Comparison of ENCODE assay signal across 8 cellular contexts in genomic region chr16:16021988-16022682, GRCh38.
A peak's percentile ranks its signal among the peaks of the same experiment; 100 is the strongest.
DNase-seq lines count a peak whose midpoint lies in the region; ATAC-seq, FAIRE-seq and TF ChIP-seq lines count a peak whose summit lies in the region.

No MANE protein-coding gene starts in this region.

- peaks cover 8% of the 10 kb centered on the region for H3K79me2 ChIP-seq in astrocyte (ENCODE audit: insufficient read depth, low read length)

- peaks cover 49% of the 10 kb centered on the region for H3K36me3 Mint-ChIP-seq in CD4-positive, CD25-positive, alpha-beta regulatory T cell
- H3K36me3 Mint-ChIP-seq in astrocyte (ENCODE audit: low read depth, unreplicated experiment): peaks cover 30% of the 10 kb centered on the region
- H3K36me3 Mint-ChIP-seq in activated CD4-positive, alpha-beta memory T cell treated with anti-CD3 and anti-CD28 coated beads, Interleukin-2, amount 10 ng/mL, durations not matched to agents 7 days and 5 days (ENCODE audit: low read depth): peaks cover 27% of the 10 kb centered on the region

- H3K9me3 ChIP-seq in CD4-positive, CD25-positive, alpha-beta regulatory T cell (ENCODE audit: control insufficient read depth in 2 of 2, low read length in 2 of 2): no peaks in the 10 kb centered on the region
- no peaks in the 10 kb centered on the region for H3K9me3 ChIP-seq in astrocyte (ENCODE audit: insufficient read depth, low read depth, low read length)
- no peaks in the 10 kb centered on the region for H3K9me3 ChIP-seq in right cardiac atrium (ENCODE audit: control insufficient read depth, low read length)

- peaks cover 12% of the 10 kb centered on the region for H4K20me1 ChIP-seq in astrocyte (ENCODE audit: insufficient read depth, low read length)

- DNase-seq in CD4-positive, CD25-positive, alpha-beta regulatory T cell: no peak
- DNase-seq in LHCN-M2 (ENCODE audit: low read depth) (peak; percentile 97), astrocyte (ENCODE audit: low read depth) (peak; percentile 92), right cardiac atrium (peak; percentile 97 to 98 (median 98)), retina (peak; percentile 38)
- no peak for DNase-seq in activated CD4-positive, alpha-beta memory T cell treated with anti-CD3 and anti-CD28 coated beads, Interleukin-2, amount 10 ng/mL, durations not matched to agents 7 days and 5 days
- DNase-seq in stimulated activated CD4-positive, alpha-beta T cell treated with anti-CD3 and anti-CD28 coated beads, Interleukin-4, amount 100 ng/mL, for 24 hours: no peak

- H3K4me3 ChIP-seq in CD4-positive, CD25-positive, alpha-beta regulatory T cell (ENCODE audit: low read depth, low read length): no peak overlapping the region
- peak overlapping the region; percentile 24 for H3K4me3 ChIP-seq in astrocyte (ENCODE audit: insufficient read depth, low read depth, low read length)
- H3K4me3 ChIP-seq in right cardiac atrium (ENCODE audit: low read length): no peak overlapping the region

- no peak for ATAC-seq in CD4-positive, CD25-positive, alpha-beta regulatory T cell (ENCODE audit: low read depth in 2 of 2)
- ATAC-seq in right cardiac atrium (peak; percentile 98), GM19324 (IDR thresholded peaks at IDR 0.05; ENCODE audit: low FRiP score, unreplicated experiment) (no peak)

- no peaks in the 10 kb centered on the region for H3K27me3 ChIP-seq in CD4-positive, CD25-positive, alpha-beta regulatory T cell (ENCODE audit: control insufficient read depth, insufficient read depth, low read length)
- H3K27me3 ChIP-seq in astrocyte (ENCODE audit: insufficient read depth, low read length) (no peaks in the 10 kb centered on the region), right cardiac atrium (ENCODE audit: control insufficient read depth, insufficient read depth) (no peaks in the 10 kb centered on the region)

- CTCF ChIA-PET in activated CD4-positive, alpha-beta memory T cell treated with anti-CD3 and anti-CD28 coated beads, Interleukin-2, amount 10 ng/mL, durations not matched to agents 7 days and 5 days (lab: Charles Lee): interaction anchor here (0.9 kb wide), 1 partner anchor 11 kb away, joined by 3 read pairs; no protein-coding TSS in a partner anchor

- H2AFZ ChIP-seq in astrocyte (ENCODE audit: low read depth, low read length): no peak overlapping the region

- no peak for TF ChIP-seq CTCF in astrocyte (IDR thresholded peaks at IDR 0.05; ENCODE audit: insufficient read depth, low read depth, low read length)

- POLR2A ChIA-PET in activated CD4-positive, alpha-beta memory T cell treated with anti-CD3 and anti-CD28 coated beads, Interleukin-2, amount 10 ng/mL, durations not matched to agents 7 days and 5 days (lab: Charles Lee): interaction anchor here (1.0 kb wide), 2 partner anchors 11 to 64 kb away, joined by 3 read pairs; no protein-coding TSS in a partner anchor

- H3K4me2 ChIP-seq in astrocyte (ENCODE audit: low read length): peak overlapping the region; percentile 72

- H3K27ac Mint-ChIP-seq in CD4-positive, CD25-positive, alpha-beta regulatory T cell: peak overlapping the region; percentile 20 to 96 (median 60)
- peak overlapping the region; percentile 94 for H3K27ac Mint-ChIP-seq in astrocyte (ENCODE audit: unreplicated experiment)
- no peak overlapping the region for H3K27ac Mint-ChIP-seq in activated CD4-positive, alpha-beta memory T cell treated with anti-CD3 and anti-CD28 coated beads, Interleukin-2, amount 10 ng/mL, durations not matched to agents 7 days and 5 days

- intact Hi-C loops in right cardiac atrium (cut with DNase I): loop anchor here in 1 of 4 donors (10.0 kb wide), 1 partner anchor 137 kb away; the partner anchor contains the start of gene CEP20

- H3K36me3 ChIP-seq in CD4-positive, CD25-positive, alpha-beta regulatory T cell (ENCODE audit: control insufficient read depth, insufficient read depth, low read length): peaks cover 40% of the 10 kb centered on the region
- H3K36me3 ChIP-seq in astrocyte (ENCODE audit: insufficient read depth, low read length): peaks cover 11% of the 10 kb centered on the region

- H3K4me1 ChIP-seq in CD4-positive, CD25-positive, alpha-beta regulatory T cell (ENCODE audit: control insufficient read depth, insufficient read depth, low read length, poor library complexity, severe bottlenecking): peaks cover 27% of the 10 kb centered on the region
- H3K4me1 ChIP-seq in astrocyte (ENCODE audit: insufficient read depth, low read length) (peaks cover 50% of the 10 kb centered on the region), right cardiac atrium (ENCODE audit: control insufficient read depth, insufficient read depth, low read length) (peaks cover 11% of the 10 kb centered on the region)

- H3K4me3 Mint-ChIP-seq in CD4-positive, CD25-positive, alpha-beta regulatory T cell: peak overlapping the region in 1 of 4 donors; percentile 58
- H3K4me3 Mint-ChIP-seq in astrocyte (ENCODE audit: unreplicated experiment): peak overlapping the region; percentile 11
- no peak overlapping the region for H3K4me3 Mint-ChIP-seq in activated CD4-positive, alpha-beta memory T cell treated with anti-CD3 and anti-CD28 coated beads, Interleukin-2, amount 10 ng/mL, durations not matched to agents 7 days and 5 days

- H3K27ac ChIP-seq in CD4-positive, CD25-positive, alpha-beta regulatory T cell (ENCODE audit: insufficient read depth, low read length, poor library complexity, severe bottlenecking): no peak overlapping the region
- peak overlapping the region; percentile 88 for H3K27ac ChIP-seq in astrocyte (ENCODE audit: low read depth, low read length)
- H3K27ac ChIP-seq in right cardiac atrium (ENCODE audit: low read length): peak overlapping the region; percentile 93

- no peaks in the 10 kb centered on the region for H3K27me3 Mint-ChIP-seq in CD4-positive, CD25-positive, alpha-beta regulatory T cell
- H3K27me3 Mint-ChIP-seq in astrocyte (ENCODE audit: low read depth, unreplicated experiment): no peaks in the 10 kb centered on the region
- H3K27me3 Mint-ChIP-seq in activated CD4-positive, alpha-beta memory T cell treated with anti-CD3 and anti-CD28 coated beads, Interleukin-2, amount 10 ng/mL, durations not matched to agents 7 days and 5 days: no peaks in the 10 kb centered on the region

- H3K9ac ChIP-seq in astrocyte (ENCODE audit: low read length): peak overlapping the region; percentile 74

- no peak for FAIRE-seq in astrocyte (lab: Jason Lieb, UNC)

- H3K4me1 Mint-ChIP-seq in CD4-positive, CD25-positive, alpha-beta regulatory T cell: peaks cover 30 to 63% (median 40%) of the 10 kb centered on the region in 4 donors
- peaks cover 36% of the 10 kb centered on the region for H3K4me1 Mint-ChIP-seq in astrocyte (ENCODE audit: low read depth, unreplicated experiment)
- peaks cover 36% of the 10 kb centered on the region for H3K4me1 Mint-ChIP-seq in activated CD4-positive, alpha-beta memory T cell treated with anti-CD3 and anti-CD28 coated beads, Interleukin-2, amount 10 ng/mL, durations not matched to agents 7 days and 5 days

- 13% methylated on average over 10 of the region's 10 CpGs for WGBS in right cardiac atrium

- peaks cover 0 to 1% (median 0%) of the 10 kb centered on the region in 7 donors for H3K9me3 Mint-ChIP-seq in CD4-positive, CD25-positive, alpha-beta regulatory T cell
- H3K9me3 Mint-ChIP-seq in astrocyte (ENCODE audit: unreplicated experiment): no peaks in the 10 kb centered on the region
- H3K9me3 Mint-ChIP-seq in activated CD4-positive, alpha-beta memory T cell treated with anti-CD3 and anti-CD28 coated beads, Interleukin-2, amount 10 ng/mL, durations not matched to agents 7 days and 5 days: no peaks in the 10 kb centered on the region

Comparison
In these comparisons a context has a peak if more than half of its experiments do, and no peak if none do; other contexts are left out.
1. ATAC-seq: peak in right cardiac atrium (2 of 2); none in CD4-positive, CD25-positive, alpha-beta regulatory T cell (0 of 2) and GM19324 (single experiment).
2. DNase-seq: peak in LHCN-M2 (single experiment), astrocyte (single experiment), right cardiac atrium (3 of 3) and retina (single experiment); none in CD4-positive, CD25-positive, alpha-beta regulatory T cell (0 of 3), activated CD4-positive, alpha-beta memory T cell treated with anti-CD3 and anti-CD28 coated beads, Interleukin-2, amount 10 ng/mL, durations not matched to agents 7 days and 5 days (single experiment) and stimulated activated CD4-positive, alpha-beta T cell treated with anti-CD3 and anti-CD28 coated beads, Interleukin-4, amount 100 ng/mL, for 24 hours (single experiment).